17 cellular contexts compared by ENCODE assay signal in genomic region chr1:1809489-1809888, GRCh38. TPM values are rescaled to one million over a fixed set of nuclear protein-coding genes. Genes with fewer than 3 reads are reported as not detected.
DNase-seq lines count a peak whose midpoint lies in the region; ATAC-seq and TF ChIP-seq lines count a peak whose summit lies in the region.
"Had no signal": no experiment of that assay in that cellular context is flagged by ENCODE, and none has a peak within 500 bp of the region (broad histone marks: within the 10 kb centered on the region; RNA-seq: fewer than 3 reads in every experiment).

No MANE protein-coding gene starts in this region.

- no peaks in the 10 kb centered on the region for H3K27me3 Mint-ChIP-seq in chondrocyte (ENCODE audit: low read depth)

- H3K4me1 ChIP-seq in cardiac muscle cell (ENCODE audit: low read depth) (no peaks in the 10 kb centered on the region), left ventricle myocardium inferior (peaks cover 12% of the 10 kb centered on the region), upper lobe of right lung (no peaks in the 10 kb centered on the region)

- H3K27ac ChIP-seq in cardiac muscle cell (peak overlapping the region; percentile 25), left ventricle myocardium inferior (replicated peaks) (no peak overlapping the region), upper lobe of right lung (no peak overlapping the region)

- H3K9me3 Mint-ChIP-seq in chondrocyte (ENCODE audit: low read depth): no peaks in the 10 kb centered on the region
- H3K9me3 Mint-ChIP-seq: CD14-positive monocyte had no signal

- H3K4me3 Mint-ChIP-seq in chondrocyte (ENCODE audit: unreplicated experiment): no peak overlapping the region
- H3K4me3 Mint-ChIP-seq: CD14-positive monocyte had no signal

- no peak overlapping the region for H3K4me3 ChIP-seq in cardiac muscle cell
- H3K4me3 ChIP-seq in left ventricle myocardium inferior: no peak overlapping the region
- H3K4me3 ChIP-seq in upper lobe of right lung: no peak overlapping the region

- peak overlapping the region; percentile 65 for H3K27ac Mint-ChIP-seq in chondrocyte (ENCODE audit: unreplicated experiment)

- H3K9me3 ChIP-seq in cardiac muscle cell (ENCODE audit: low read depth) (no peaks in the 10 kb centered on the region), left ventricle myocardium inferior (replicated peaks) (no peaks in the 10 kb centered on the region), upper lobe of right lung (no peaks in the 10 kb centered on the region)

- H3K36me3 ChIP-seq in cardiac muscle cell (peaks cover 44% of the 10 kb centered on the region), left ventricle myocardium inferior (peaks cover 69% of the 10 kb centered on the region), upper lobe of right lung (peaks cover 81% of the 10 kb centered on the region)

- intact Hi-C loops in left ventricle myocardium inferior (cut with micrococcal nuclease) (no loop called here), upper lobe of right lung (cut with DNase I) (no loop called here)

- peaks cover 18% of the 10 kb centered on the region for H3K36me3 Mint-ChIP-seq in chondrocyte (ENCODE audit: low read depth)

- H3K27me3 ChIP-seq in cardiac muscle cell (no peaks in the 10 kb centered on the region), left ventricle myocardium inferior (ENCODE audit: low read depth) (no peaks in the 10 kb centered on the region), upper lobe of right lung (no peaks in the 10 kb centered on the region)

- TF ChIP-seq CTCF in cardiac muscle cell (IDR thresholded peaks at IDR 0.05; ENCODE audit: low read depth, low read length) (no peak), left ventricle myocardium inferior (IDR thresholded peaks at IDR 0.05; ENCODE audit: borderline replicate concordance) (no peak), chondrocyte (IDR thresholded peaks at IDR 0.05) (no peak), upper lobe of right lung (IDR thresholded peaks at IDR 0.05) (no peak)

- no peak for ATAC-seq in upper lobe of right lung
- ATAC-seq: SK-N-SH treated with all-trans-retinoic acid at 6 μM for 48 hours had no signal

- H3K4me1 Mint-ChIP-seq in chondrocyte (ENCODE audit: low read depth): peaks cover 27% of the 10 kb centered on the region
- H3K4me1 Mint-ChIP-seq: CD14-positive monocyte had no signal

- DNase-seq in cardiac muscle cell (ENCODE audit: low read depth in 1 of 2, low spot score in 1 of 2) (no peak), left ventricle myocardium inferior (no peak), NCI-H82 (lab: John Stamatoyannopoulos, UW) (peak; percentile 95), chondrocyte (ENCODE audit: low spot score) (peak; percentile 10), upper lobe of right lung (peak; percentile 6), mucosa of gallbladder (ENCODE audit: low spot score) (no peak)
- DNase-seq in effector CD8-positive, alpha-beta T cell (lab: John Stamatoyannopoulos, UW): no peak
- DNase-seq: EL, GF-D8, Kasumi-1, NCI-H1694 treated with DMSO at 0.1 percent for 48 hours, NCI-H2081 treated with DMSO at 0.1 percent for 48 hours, NCI-H2171 treated with DMSO at 0.1 percent for 48 hours, NCI-H446, NCI-H69 had no signal

RNA-seq across cellular contexts. Expression of gene NADK, which starts 31.2 kb away (rescaled TPM):
- total RNA-seq in cardiac muscle cell (49.2 and 71.2 TPM in 2 replicates), left ventricle myocardium inferior (25.3 TPM), chondrocyte (66.4 to 75.8 TPM (median 68.1 TPM) in 3 replicates), upper lobe of right lung (99.2 TPM), mucosa of gallbladder (98.4 TPM)
- 42.7 and 45.2 TPM in 2 replicates for polyA plus RNA-seq in cardiac muscle cell

Comparison
In these comparisons a context has a peak if more than half of its experiments do, and no peak if none do; other contexts are left out.
1. DNase-seq: peak in NCI-H82 (single experiment), chondrocyte (single experiment) and upper lobe of right lung (single experiment); none in cardiac muscle cell (0 of 2), left ventricle myocardium inferior (single experiment), mucosa of gallbladder (single experiment) and effector CD8-positive, alpha-beta T cell (single experiment).